In genomic region chr12:110329710-110330109, GRCh38 we compare ENCODE assay signal across 20 cellular contexts.
"Had no signal": no experiment of that assay in that cellular context is flagged by ENCODE, and none has a peak within 500 bp of the region (broad histone marks: within the 10 kb centered on the region; RNA-seq: fewer than 3 reads in every experiment).

No MANE protein-coding gene starts in this region.

- H3K27ac Mint-ChIP-seq: activated CD4-positive, alpha-beta memory T cell treated with anti-CD3 and anti-CD28 coated beads for 36 hours; activated CD4-positive, alpha-beta T cell treated with anti-CD3 and anti-CD28 coated beads for 36 hours; activated CD8-positive, alpha-beta memory T cell treated with anti-CD3 and anti-CD28 coated beads, Interleukin-2, amount 10 ng/mL, durations not matched to agents 7 days and 5 days; activated naive CD8-positive, alpha-beta T cell had no signal

- H3K4me3 Mint-ChIP-seq: activated CD4-positive, alpha-beta memory T cell treated with anti-CD3 and anti-CD28 coated beads for 36 hours; activated CD4-positive, alpha-beta T cell treated with anti-CD3 and anti-CD28 coated beads for 36 hours; activated CD8-positive, alpha-beta memory T cell treated with anti-CD3 and anti-CD28 coated beads, Interleukin-2, amount 10 ng/mL, durations not matched to agents 7 days and 5 days; activated naive CD8-positive, alpha-beta T cell; naive B cell had no signal

- H3K9me3 Mint-ChIP-seq: activated CD4-positive, alpha-beta memory T cell treated with anti-CD3 and anti-CD28 coated beads for 36 hours; brain; naive B cell had no signal

- H3K27me3 Mint-ChIP-seq: activated CD4-positive, alpha-beta memory T cell treated with anti-CD3 and anti-CD28 coated beads for 36 hours; activated CD4-positive, alpha-beta T cell treated with anti-CD3 and anti-CD28 coated beads for 36 hours; activated CD8-positive, alpha-beta memory T cell treated with anti-CD3 and anti-CD28 coated beads, Interleukin-2, amount 10 ng/mL, durations not matched to agents 7 days and 5 days; activated naive CD8-positive, alpha-beta T cell; brain; naive B cell had no signal

- ATAC-seq: activated CD4-positive, alpha-beta T cell treated with anti-CD3 and anti-CD28 coated beads for 36 hours; activated CD8-positive, alpha-beta memory T cell treated with anti-CD3 and anti-CD28 coated beads, Interleukin-2, amount 10 ng/mL, durations not matched to agents 7 days and 5 days; gastroesophageal sphincter; heart right ventricle; left lobe of liver; right cardiac atrium had no signal

- H3K27me3 ChIP-seq: gastroesophageal sphincter, heart right ventricle, tibial artery had no signal

- H3K9me3 ChIP-seq: gastroesophageal sphincter, heart right ventricle, tibial artery had no signal

- DNase-seq: activated CD4-positive, alpha-beta memory T cell treated with anti-CD3 and anti-CD28 coated beads for 36 hours; activated CD4-positive, alpha-beta T cell treated with anti-CD3 and anti-CD28 coated beads for 36 hours; activated CD8-positive, alpha-beta memory T cell treated with anti-CD3 and anti-CD28 coated beads, Interleukin-2, amount 10 ng/mL, durations not matched to agents 7 days and 5 days; activated effector memory CD4-positive, alpha-beta T cell treated with anti-CD3 and anti-CD28 coated beads, Interleukin-2, amount 50 U/mL, for 16 hours; activated T-cell treated with anti-CD3 and anti-CD28 coated beads, Interleukin-2, amount 50 U/mL, for 1 hour; amygdala; effector memory CD4-positive, alpha-beta T cell; heart right ventricle; naive B cell; right cardiac atrium; small intestine; stimulated activated CD4-positive, alpha-beta T cell treated with anti-CD3 and anti-CD28 coated beads, Interleukin-4, amount 100 ng/mL, for 24 hours; stimulated activated naive CD4-positive, alpha-beta T cell; tibial artery had no signal

- FAIRE-seq: islet of Langerhans, small intestine, urothelium cell line had no signal

- H3K4me3 ChIP-seq: gastroesophageal sphincter, heart right ventricle, tibial artery had no signal

- H3K27ac ChIP-seq: tibial artery had no signal
